Comparison of ENCODE assay signal across 7 cellular contexts in the genomic region with DNA sequence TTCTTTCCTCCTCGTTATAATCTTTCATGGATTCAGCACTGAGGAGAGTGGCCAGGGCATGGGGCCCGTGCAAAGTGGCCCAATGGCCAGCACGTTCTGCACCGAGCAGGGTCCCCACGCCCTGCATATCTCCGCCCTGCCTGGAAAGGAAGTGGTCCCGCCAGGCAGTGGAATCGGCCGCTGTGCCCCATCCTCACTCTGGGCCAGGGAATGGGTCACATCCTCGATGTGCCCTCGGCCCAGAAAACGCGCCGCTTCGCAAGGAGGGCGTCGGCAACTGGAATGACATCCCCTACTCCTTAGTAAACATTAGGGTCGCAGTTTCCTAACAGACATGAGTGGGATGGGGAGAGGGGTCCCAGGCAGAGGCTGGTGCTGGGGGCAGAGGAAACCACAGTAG.
"Had no signal": no experiment of that assay in that cellular context is flagged by ENCODE, and none has a peak within 500 bp of the region (broad histone marks: within the 10 kb centered on the region; RNA-seq: fewer than 3 reads in every experiment).

No MANE protein-coding gene starts in this region.

- FAIRE-seq: HepG2, HTR-8/SVneo, K562 had no signal

- H3K4me3 ChIP-seq: K562 had no signal

- DNase-seq: IMR-90, KBM-7, KG1 had no signal

- H3K27ac ChIP-seq: HL-60 had no signal

- ATAC-seq: HepG2, K562 had no signal
